2 cellular contexts compared by ENCODE assay signal in the genomic region with DNA sequence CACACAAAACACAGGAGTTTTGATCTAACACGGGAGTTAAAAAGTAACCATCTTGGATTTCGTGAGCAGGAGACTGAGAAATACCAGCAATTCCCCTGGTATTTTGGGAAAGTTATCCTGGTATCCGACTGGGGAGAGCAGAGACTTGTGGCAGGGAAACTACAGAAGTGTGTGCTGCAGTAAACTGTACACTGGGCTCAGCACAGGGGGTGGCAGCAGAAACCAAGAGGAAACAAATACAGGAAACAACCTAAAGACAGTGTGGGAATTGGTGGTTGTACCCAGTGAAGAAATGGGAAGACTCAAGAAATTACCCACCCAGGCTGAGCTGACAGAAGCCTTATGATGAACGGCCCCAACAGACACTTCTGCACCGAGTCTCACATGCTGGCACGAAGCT.
TF ChIP-seq lines count a peak whose summit lies in the region.

No MANE protein-coding gene starts in this region.

TF ChIP-seq in K562, 482 proteins besides CTCF, POLR2A, EP300 and RAD21:
- TF ChIP-seq, protein P1, sequence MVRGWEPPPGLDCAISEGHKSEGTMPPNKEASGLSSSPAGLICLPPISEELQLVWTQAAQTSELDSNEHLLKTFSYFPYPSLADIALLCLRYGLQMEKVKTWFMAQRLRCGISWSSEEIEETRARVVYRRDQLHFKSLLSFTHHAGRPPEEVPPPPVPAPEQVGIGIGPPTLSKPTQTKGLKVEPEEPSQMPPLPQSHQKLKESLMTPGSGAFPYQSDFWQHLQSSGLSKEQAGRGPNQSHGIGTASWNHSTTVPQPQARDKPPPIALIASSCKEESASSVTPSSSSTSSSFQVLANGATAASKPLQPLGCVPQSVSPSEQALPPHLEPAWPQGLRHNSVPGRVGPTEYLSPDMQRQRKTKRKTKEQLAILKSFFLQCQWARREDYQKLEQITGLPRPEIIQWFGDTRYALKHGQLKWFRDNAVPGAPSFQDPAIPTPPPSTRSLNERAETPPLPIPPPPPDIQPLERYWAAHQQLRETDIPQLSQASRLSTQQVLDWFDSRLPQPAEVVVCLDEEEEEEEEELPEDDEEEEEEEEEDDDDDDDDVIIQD (CRISPR knock-in tag; IDR thresholded peaks at IDR 0.05), result no peak
- TF ChIP-seq SOX6 (IDR thresholded peaks at IDR 0.05), result no peak

TF ChIP-seq in HepG2, 621 proteins besides CTCF, POLR2A, EP300 and RAD21 (continued from another document):
- TF ChIP-seq, protein P2, sequence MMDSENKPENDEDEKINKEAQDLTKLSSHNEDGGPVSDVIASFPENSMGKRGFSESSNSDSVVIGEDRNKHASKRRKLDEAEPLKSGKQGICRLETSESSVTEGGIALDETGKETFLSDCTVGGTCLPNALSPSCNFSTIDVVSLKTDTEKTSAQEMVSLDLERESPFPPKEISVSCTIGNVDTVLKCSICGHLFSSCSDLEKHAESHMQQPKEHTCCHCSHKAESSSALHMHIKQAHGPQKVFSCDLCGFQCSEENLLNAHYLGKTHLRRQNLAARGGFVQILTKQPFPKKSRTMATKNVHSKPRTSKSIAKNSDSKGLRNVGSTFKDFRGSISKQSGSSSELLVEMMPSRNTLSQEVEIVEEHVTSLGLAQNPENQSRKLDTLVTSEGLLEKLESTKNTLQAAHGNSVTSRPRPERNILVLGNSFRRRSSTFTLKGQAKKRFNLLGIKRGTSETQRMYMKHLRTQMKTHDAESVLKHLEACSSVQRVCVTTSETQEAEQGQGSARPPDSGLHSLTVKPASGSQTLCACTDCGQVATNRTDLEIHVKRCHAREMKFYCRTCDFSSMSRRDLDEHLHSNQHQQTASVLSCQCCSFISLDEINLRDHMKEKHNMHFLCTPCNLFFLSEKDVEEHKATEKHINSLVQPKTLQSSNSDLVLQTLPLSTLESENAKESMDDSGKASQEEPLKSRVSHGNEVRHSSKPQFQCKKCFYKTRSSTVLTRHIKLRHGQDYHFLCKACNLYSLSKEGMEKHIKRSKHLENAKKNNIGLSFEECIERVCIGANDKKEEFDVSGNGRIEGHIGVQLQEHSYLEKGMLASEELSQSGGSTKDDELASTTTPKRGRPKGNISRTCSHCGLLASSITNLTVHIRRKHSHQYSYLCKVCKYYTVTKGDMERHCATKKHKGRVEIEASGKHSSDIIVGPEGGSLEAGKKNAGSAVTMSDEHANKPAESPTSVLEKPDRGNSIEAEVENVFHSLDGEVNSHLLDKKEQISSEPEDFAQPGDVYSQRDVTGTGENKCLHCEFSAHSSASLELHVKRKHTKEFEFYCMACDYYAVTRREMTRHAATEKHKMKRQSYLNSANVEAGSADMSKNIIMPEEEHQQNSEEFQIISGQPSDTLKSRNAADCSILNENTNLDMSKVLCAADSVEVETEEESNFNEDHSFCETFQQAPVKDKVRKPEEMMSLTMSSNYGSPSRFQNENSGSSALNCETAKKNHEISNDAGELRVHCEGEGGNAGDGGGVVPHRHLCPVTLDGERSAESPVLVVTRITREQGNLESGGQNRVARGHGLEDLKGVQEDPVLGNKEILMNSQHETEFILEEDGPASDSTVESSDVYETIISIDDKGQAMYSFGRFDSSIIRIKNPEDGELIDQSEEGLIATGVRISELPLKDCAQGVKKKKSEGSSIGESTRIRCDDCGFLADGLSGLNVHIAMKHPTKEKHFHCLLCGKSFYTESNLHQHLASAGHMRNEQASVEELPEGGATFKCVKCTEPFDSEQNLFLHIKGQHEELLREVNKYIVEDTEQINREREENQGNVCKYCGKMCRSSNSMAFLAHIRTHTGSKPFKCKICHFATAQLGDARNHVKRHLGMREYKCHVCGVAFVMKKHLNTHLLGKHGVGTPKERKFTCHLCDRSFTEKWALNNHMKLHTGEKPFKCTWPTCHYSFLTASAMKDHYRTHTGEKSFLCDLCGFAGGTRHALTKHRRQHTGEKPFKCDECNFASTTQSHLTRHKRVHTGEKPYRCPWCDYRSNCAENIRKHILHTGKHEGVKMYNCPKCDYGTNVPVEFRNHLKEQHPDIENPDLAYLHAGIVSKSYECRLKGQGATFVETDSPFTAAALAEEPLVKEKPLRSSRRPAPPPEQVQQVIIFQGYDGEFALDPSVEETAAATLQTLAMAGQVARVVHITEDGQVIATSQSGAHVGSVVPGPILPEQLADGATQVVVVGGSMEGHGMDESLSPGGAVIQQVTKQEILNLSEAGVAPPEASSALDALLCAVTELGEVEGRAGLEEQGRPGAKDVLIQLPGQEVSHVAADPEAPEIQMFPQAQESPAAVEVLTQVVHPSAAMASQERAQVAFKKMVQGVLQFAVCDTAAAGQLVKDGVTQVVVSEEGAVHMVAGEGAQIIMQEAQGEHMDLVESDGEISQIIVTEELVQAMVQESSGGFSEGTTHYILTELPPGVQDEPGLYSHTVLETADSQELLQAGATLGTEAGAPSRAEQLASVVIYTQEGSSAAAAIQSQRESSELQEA (CRISPR knock-in tag; IDR thresholded peaks at IDR 0.05; ENCODE audit: not compliant biosample characterization), result no peak
- TF ChIP-seq GATAD1 (CRISPR knock-in tag; IDR thresholded peaks at IDR 0.05), result 0 out of 2 replicates have a peak, but pooled peaks have one; percentile 13
- TF ChIP-seq ZNF556 (CRISPR knock-in tag; IDR thresholded peaks at IDR 0.05; ENCODE audit: borderline replicate concordance), result 0 out of 2 replicates have a peak, but pooled peaks have one; percentile 22
- no peak for TF ChIP-seq HHEX (CRISPR knock-in tag; IDR thresholded peaks at IDR 0.05)
TF ChIP-seq in HepG2: peak in this region for 5.
